Comparison of ENCODE assay signal across 8 cellular contexts in the genomic region with DNA sequence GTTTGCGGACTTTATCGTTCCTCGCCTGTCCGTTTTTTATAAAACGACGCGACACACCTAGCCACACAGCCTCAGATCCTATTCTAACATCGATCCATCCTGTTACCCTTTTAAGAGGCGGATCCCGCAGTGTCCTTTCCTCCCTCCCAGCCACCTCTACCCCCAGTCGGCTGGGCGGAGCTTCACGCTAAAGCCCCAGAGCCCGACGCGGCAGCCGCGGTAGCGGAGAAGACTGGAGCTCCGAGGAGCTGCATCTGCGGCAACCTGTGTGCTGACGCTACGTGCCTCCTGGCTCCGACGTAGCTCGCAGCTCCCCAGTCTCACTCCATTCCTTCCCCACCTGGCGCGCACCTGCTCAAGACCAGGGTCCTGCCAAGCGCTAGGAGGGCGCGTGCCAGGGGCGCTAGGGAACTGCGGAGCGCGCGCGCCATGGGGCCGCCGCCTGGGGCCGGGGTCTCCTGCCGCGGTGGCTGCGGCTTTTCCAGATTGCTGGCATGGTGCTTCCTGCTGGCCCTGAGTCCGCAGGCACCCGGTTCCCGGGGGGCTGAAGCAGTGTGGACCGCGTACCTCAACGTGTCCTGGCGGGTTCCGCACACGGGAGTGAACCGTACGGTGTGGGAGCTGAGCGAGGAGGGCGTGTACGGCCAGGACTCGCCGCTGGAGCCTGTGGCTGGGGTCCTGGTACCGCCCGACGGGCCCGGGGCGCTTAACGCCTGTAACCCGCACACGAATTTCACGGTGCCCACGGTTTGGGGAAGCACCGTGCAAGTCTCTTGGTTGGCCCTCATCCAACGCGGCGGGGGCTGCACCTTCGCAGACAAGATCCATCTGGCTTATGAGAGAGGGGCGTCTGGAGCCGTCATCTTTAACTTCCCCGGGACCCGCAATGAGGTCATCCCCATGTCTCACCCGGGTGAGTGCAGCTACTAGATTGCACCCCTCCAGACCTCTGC. TPM values are rescaled to one million over a fixed set of nuclear protein-coding genes. Genes with fewer than 3 reads are reported as not detected.
DNase-seq lines count a peak whose midpoint lies in the region; ATAC-seq and TF ChIP-seq lines count a peak whose summit lies in the region.

A gene with protein sequence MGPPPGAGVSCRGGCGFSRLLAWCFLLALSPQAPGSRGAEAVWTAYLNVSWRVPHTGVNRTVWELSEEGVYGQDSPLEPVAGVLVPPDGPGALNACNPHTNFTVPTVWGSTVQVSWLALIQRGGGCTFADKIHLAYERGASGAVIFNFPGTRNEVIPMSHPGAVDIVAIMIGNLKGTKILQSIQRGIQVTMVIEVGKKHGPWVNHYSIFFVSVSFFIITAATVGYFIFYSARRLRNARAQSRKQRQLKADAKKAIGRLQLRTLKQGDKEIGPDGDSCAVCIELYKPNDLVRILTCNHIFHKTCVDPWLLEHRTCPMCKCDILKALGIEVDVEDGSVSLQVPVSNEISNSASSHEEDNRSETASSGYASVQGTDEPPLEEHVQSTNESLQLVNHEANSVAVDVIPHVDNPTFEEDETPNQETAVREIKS (plus strand): TSS at position 217 of the 953 bp plus-strand sequence. CDS start 213 bp downstream, at position 430.

- H3K4me1 Mint-ChIP-seq in activated CD8-positive, alpha-beta memory T cell treated with anti-CD3 and anti-CD28 coated beads, Interleukin-2, amount 10 ng/mL, durations not matched to agents 7 days and 5 days = peaks cover 5% of the 10 kb centered on the region
- H3K4me1 Mint-ChIP-seq in stimulated activated memory B cell treated with anti-CD40 and anti-IgM and Interleukin-4, amounts not matched to agents 10 μg/mL and 1 μg/mL and 100 μg/mL, for 72 hours = no peaks in the 10 kb centered on the region

- peaks cover 44% of the 10 kb centered on the region for H3K27me3 Mint-ChIP-seq in activated CD8-positive, alpha-beta memory T cell treated with anti-CD3 and anti-CD28 coated beads, Interleukin-2, amount 10 ng/mL, durations not matched to agents 7 days and 5 days
- peaks cover 23% of the 10 kb centered on the region for H3K27me3 Mint-ChIP-seq in stimulated activated memory B cell treated with anti-CD40 and anti-IgM and Interleukin-4, amounts not matched to agents 10 μg/mL and 1 μg/mL and 100 μg/mL, for 72 hours

- ATAC-seq in activated CD8-positive, alpha-beta memory T cell treated with anti-CD3 and anti-CD28 coated beads, Interleukin-2, amount 10 ng/mL, durations not matched to agents 7 days and 5 days = peak; percentile 45
- ATAC-seq in stimulated activated memory B cell treated with anti-CD40 and anti-IgM and Interleukin-4, amounts not matched to agents 10 μg/mL and 1 μg/mL and 100 μg/mL, for 72 hours = no peak

- peak; percentile 67 to 81 for TF ChIP-seq POLR2A in Peyer's patch (IDR thresholded peaks at IDR 0.05)

- H3K9me3 ChIP-seq in Peyer's patch = no peaks in the 10 kb centered on the region

- H3K4me3 ChIP-seq in Peyer's patch = peak within 1 kb of the TSS in 3 of 4 donors; percentile 38 to 70 (median 53)

- DNase-seq in activated CD8-positive, alpha-beta memory T cell treated with anti-CD3 and anti-CD28 coated beads, Interleukin-2, amount 10 ng/mL, durations not matched to agents 7 days and 5 days = peak; percentile 40
- DNase-seq in activated CD8-positive, alpha-beta memory T cell treated with anti-CD3 and anti-CD28 coated beads, Interleukin-2, amount 50 U/mL, for 4 hours = no peak
- peak in 2 of 3 donors; percentile 76 to 84 for DNase-seq in Peyer's patch
- DNase-seq in cerebellar cortex (ENCODE audit: low spot score) = peak; percentile 17
- DNase-seq in left kidney (ENCODE audit: low read depth, low spot score) = peak; percentile 69
- DNase-seq in A172 (ENCODE audit: low spot score) = no peak
- no peak for DNase-seq in NCI-H2107 treated with DMSO at 0.1 percent for 48 hours (lab: John Stamatoyannopoulos, UW; ENCODE audit: unreplicated experiment)

- CTCF ChIA-PET in activated CD8-positive, alpha-beta memory T cell treated with anti-CD3 and anti-CD28 coated beads, Interleukin-2, amount 10 ng/mL, durations not matched to agents 7 days and 5 days (lab: Charles Lee) = no interaction called here

- H3K36me3 ChIP-seq in Peyer's patch = no peaks in the 10 kb centered on the region

- TF ChIP-seq CTCF in Peyer's patch (IDR thresholded peaks at IDR 0.05) = no peak

- no peaks in the 10 kb centered on the region for H3K4me1 ChIP-seq in Peyer's patch

- H3K4me3 Mint-ChIP-seq in activated CD8-positive, alpha-beta memory T cell treated with anti-CD3 and anti-CD28 coated beads, Interleukin-2, amount 10 ng/mL, durations not matched to agents 7 days and 5 days = peak within 1 kb of the TSS; percentile 42
- H3K4me3 Mint-ChIP-seq in stimulated activated memory B cell treated with anti-CD40 and anti-IgM and Interleukin-4, amounts not matched to agents 10 μg/mL and 1 μg/mL and 100 μg/mL, for 72 hours = peak within 1 kb of the TSS; percentile 62

- no peaks in the 10 kb centered on the region for H3K9me3 Mint-ChIP-seq in activated CD8-positive, alpha-beta memory T cell treated with anti-CD3 and anti-CD28 coated beads, Interleukin-2, amount 10 ng/mL, durations not matched to agents 7 days and 5 days (ENCODE audit: low read depth)
- no peaks in the 10 kb centered on the region for H3K9me3 Mint-ChIP-seq in stimulated activated memory B cell treated with anti-CD40 and anti-IgM and Interleukin-4, amounts not matched to agents 10 μg/mL and 1 μg/mL and 100 μg/mL, for 72 hours

- H3K27me3 ChIP-seq in Peyer's patch = no peaks in the 10 kb centered on the region

- no peak within 1 kb of the TSS for H3K27ac Mint-ChIP-seq in activated CD8-positive, alpha-beta memory T cell treated with anti-CD3 and anti-CD28 coated beads, Interleukin-2, amount 10 ng/mL, durations not matched to agents 7 days and 5 days
- no peak within 1 kb of the TSS for H3K27ac Mint-ChIP-seq in stimulated activated memory B cell treated with anti-CD40 and anti-IgM and Interleukin-4, amounts not matched to agents 10 μg/mL and 1 μg/mL and 100 μg/mL, for 72 hours

- H3K27ac ChIP-seq in Peyer's patch = peak within 1 kb of the TSS in 3 of 4 donors; percentile 49 to 73 (median 57)

- no peaks in the 10 kb centered on the region for H3K36me3 Mint-ChIP-seq in activated CD8-positive, alpha-beta memory T cell treated with anti-CD3 and anti-CD28 coated beads, Interleukin-2, amount 10 ng/mL, durations not matched to agents 7 days and 5 days
- H3K36me3 Mint-ChIP-seq in stimulated activated memory B cell treated with anti-CD40 and anti-IgM and Interleukin-4, amounts not matched to agents 10 μg/mL and 1 μg/mL and 100 μg/mL, for 72 hours = no peaks in the 10 kb centered on the region

RNA-seq across cellular contexts. Expression of the gene that starts here (rescaled TPM):
- total RNA-seq in activated CD8-positive, alpha-beta memory T cell treated with anti-CD3 and anti-CD28 coated beads, Interleukin-2, amount 10 ng/mL, durations not matched to agents 7 days and 5 days = not detected
- 10 to 100 TPM in 3 of 4 donors, 1 to 10 TPM in 1; 1.7 to 81.1 (median 53.3) TPM for total RNA-seq in Peyer's patch
- total RNA-seq in A172 (2014; rRNA removed; shearing (Covaris generic)) = not detected in 2 replicates

Comparison
In these comparisons a context has a peak if more than half of its experiments do, and no peak if none do; other contexts are left out.
1. Peak in DNase-seq and ATAC-seq in activated CD8-positive, alpha-beta memory T cell treated with anti-CD3 and anti-CD28 coated beads, Interleukin-2, amount 10 ng/mL, durations not matched to agents 7 days and 5 days; RNA of the gene not detected or under 1 TPM.
2. DNase-seq: peak in Peyer's patch (2 of 3), cerebellar cortex (single experiment) and left kidney (single experiment); none in activated CD8-positive, alpha-beta memory T cell treated with anti-CD3 and anti-CD28 coated beads, Interleukin-2, amount 50 U/mL, for 4 hours (single experiment), A172 (single experiment) and NCI-H2107 treated with DMSO at 0.1 percent for 48 hours (single experiment).